Comparison of ENCODE assay signal across 9 cellular contexts in the genomic region with DNA sequence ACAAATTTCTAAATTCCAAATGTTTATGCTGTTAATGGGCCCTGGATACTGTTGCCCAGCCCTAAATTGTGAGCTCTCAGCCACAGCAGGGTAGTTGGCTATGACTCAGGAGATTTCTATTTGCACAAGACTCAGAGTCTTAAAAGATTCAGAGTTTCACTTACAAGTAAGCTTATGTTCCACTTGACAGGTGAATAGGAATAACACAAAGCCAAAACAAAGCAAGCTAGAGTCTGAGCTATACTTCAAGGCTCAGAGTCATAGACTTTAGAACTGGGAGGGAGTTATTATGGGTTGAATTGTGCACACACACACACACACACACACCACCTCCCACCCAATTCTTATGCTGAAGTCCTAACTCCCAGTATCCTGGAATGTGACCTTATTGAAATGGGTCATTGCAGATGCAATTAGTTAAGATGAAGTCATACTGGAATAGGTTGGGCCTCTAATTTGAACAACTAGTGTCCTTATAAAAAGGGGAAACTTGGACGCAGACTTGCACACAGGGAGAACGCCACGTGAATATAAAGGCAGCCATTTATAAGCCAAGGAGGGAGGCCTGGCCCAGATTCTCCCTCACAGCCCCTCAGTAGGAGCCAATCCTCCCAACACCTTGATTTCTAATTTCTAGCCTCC. TPM values are rescaled to one million over a fixed set of nuclear protein-coding genes. Genes with fewer than 3 reads are reported as not detected.
DNase-seq lines count a peak whose midpoint lies in the region; ATAC-seq and TF ChIP-seq lines count a peak whose summit lies in the region.
"Had no signal": no experiment of that assay in that cellular context is flagged by ENCODE, and none has a peak within 500 bp of the region (broad histone marks: within the 10 kb centered on the region; RNA-seq: fewer than 3 reads in every experiment).

No MANE protein-coding gene starts in this region.

- H3K27me3 ChIP-seq in RWPE2 (ENCODE audit: insufficient read depth, poor library complexity, severe bottlenecking) (no peaks in the 10 kb centered on the region), H7 (ENCODE audit: control insufficient read depth, insufficient read depth, low read length) (no peaks in the 10 kb centered on the region)

- no peaks in the 10 kb centered on the region for H3K9me3 ChIP-seq in RWPE2 (ENCODE audit: severe bottlenecking)

- peak; percentile 96 for ATAC-seq in RWPE2 (ENCODE audit: low read depth)
- no peak for ATAC-seq in HG02588 (IDR thresholded peaks at IDR 0.05; ENCODE audit: unreplicated experiment)
- ATAC-seq in HG03039 (IDR thresholded peaks at IDR 0.05; ENCODE audit: unreplicated experiment) = no peak

- no peak overlapping the region for H3K4me3 ChIP-seq in RWPE2 (ENCODE audit: severe bottlenecking)
- H3K4me3 ChIP-seq in skeletal muscle cell (ENCODE audit: low read depth, low read length) = no peak overlapping the region
- no peak overlapping the region for H3K4me3 ChIP-seq in H7 (ENCODE audit: insufficient read depth, low read depth, low read length)

- H3K4me1 ChIP-seq in RWPE2 (ENCODE audit: insufficient read depth, poor library complexity, severe bottlenecking) = peaks cover 17% of the 10 kb centered on the region

- no peaks in the 10 kb centered on the region for H3K36me3 ChIP-seq in RWPE2 (ENCODE audit: low read depth)
- H3K36me3 ChIP-seq in H7 (replicated peaks; ENCODE audit: control insufficient read depth, insufficient read depth, low read length) = no peaks in the 10 kb centered on the region

- peak overlapping the region; percentile 48 for H3K27ac ChIP-seq in RWPE2 (ENCODE audit: poor library complexity, severe bottlenecking)

- DNase-seq in GOT3 (lab: John Stamatoyannopoulos, UW) (peak; percentile 54), RWPE2 (ENCODE audit: low spot score) (no peak), globus pallidus (ENCODE audit: low spot score) (peak; percentile 14), skeletal muscle cell (ENCODE audit: low read depth) (peak; percentile 25), H7 (no peak)
- no peak for DNase-seq in activated CD8-positive, alpha-beta memory T cell treated with anti-CD3 and anti-CD28 coated beads for 24 hours
- DNase-seq: T-helper 2 cell had no signal

- TF ChIP-seq CTCF in RWPE2 (IDR thresholded peaks at IDR 0.05; ENCODE audit: poor library complexity, severe bottlenecking) = no peak

RNA-seq across cellular contexts. Expression of gene PRDX6, which starts 30.2 kb away (rescaled TPM):
- 320 and 326 TPM in 2 replicates for total RNA-seq in H7 (2014; rRNA removed; shearing (Covaris generic))

Comparison
In these comparisons a context has a peak if more than half of its experiments do, and no peak if none do; other contexts are left out.
1. DNase-seq: peak in GOT3 (single experiment), globus pallidus (single experiment) and skeletal muscle cell (single experiment); none in RWPE2 (single experiment), activated CD8-positive, alpha-beta memory T cell treated with anti-CD3 and anti-CD28 coated beads for 24 hours (single experiment) and H7 (single experiment).